Comparison of ENCODE assay signal across 8 cellular contexts in genomic region chr7:100546129-100546867, GRCh38. TPM values are rescaled to one million over a fixed set of nuclear protein-coding genes. Genes with fewer than 3 reads are reported as not detected.
DNase-seq lines count a peak whose midpoint lies in the region; ATAC-seq and TF ChIP-seq lines count a peak whose summit lies in the region.

No MANE protein-coding gene starts in this region.

- TF ChIP-seq CTCF in dorsolateral prefrontal cortex (IDR thresholded peaks at IDR 0.05 in 54 of 56, conservative IDR thresholded peaks at IDR 0.05 in 2 of 56; ENCODE audit: low read depth in 1 of 56, partially characterized antibody in 56 of 56): no peak
- TF ChIP-seq CTCF in omental fat pad (IDR thresholded peaks at IDR 0.05): no peak

- intact Hi-C loops in dorsolateral prefrontal cortex (cut with DNase I): no loop called here

- peak; percentile 33 for ATAC-seq in omental fat pad (ENCODE audit: low FRiP score)

- H3K4me3 ChIP-seq in dorsolateral prefrontal cortex: peak overlapping the region in 20 of 59 donors; percentile 1 to 33 (median 15)
- no peak overlapping the region for H3K4me3 ChIP-seq in HAP-1

- in situ Hi-C loops in HAP-1 (cut with MboI; ENCODE audit: low sequenced_read_pairs): no loop called here

- peak overlapping the region; percentile 18 to 95 (median 85) for H3K27ac ChIP-seq in dorsolateral prefrontal cortex

- peaks cover 8% of the 10 kb centered on the region for H3K36me3 ChIP-seq in HAP-1 (replicated peaks)

- no peaks in the 10 kb centered on the region for H3K27me3 ChIP-seq in dorsolateral prefrontal cortex
- H3K27me3 ChIP-seq in HAP-1 (ENCODE audit: low read depth): no peaks in the 10 kb centered on the region

- peaks cover 15% of the 10 kb centered on the region for H3K4me1 ChIP-seq in HAP-1

- no peaks in the 10 kb centered on the region for H3K9me3 ChIP-seq in HAP-1

- DNase-seq in NCI-H1417 (lab: John Stamatoyannopoulos, UW): peak in 2 of 3 experiments; percentile 72 to 85
- DNase-seq in NCI-H1417 treated with DMSO at 0.1 percent for 48 hours (lab: John Stamatoyannopoulos, UW): no peak
- DNase-seq in NCI-H2081 treated with DMSO at 0.1 percent for 48 hours (lab: John Stamatoyannopoulos, UW): peak; percentile 36
- no peak for DNase-seq in dorsolateral prefrontal cortex
- DNase-seq in omental fat pad (ENCODE audit: low spot score): no peak
- DNase-seq in HAP-1 (ENCODE audit: low spot score in 2 of 2): no peak
- no peak for DNase-seq in NCI-H1436 (lab: John Stamatoyannopoulos, UW)
- DNase-seq in OCI-M1 (lab: John Stamatoyannopoulos, UW): no peak

RNA-seq across cellular contexts. Expression of gene AGFG2, which starts 7.3 kb away (rescaled TPM):
- total RNA-seq in dorsolateral prefrontal cortex (100 to 1,000 TPM in 1 of 120 experiments, 10 to 100 TPM in 119; 26.9 to 118 (median 44.7) TPM), omental fat pad (10 to 100 TPM; 10.6 to 45.0 (median 21.3) TPM)

RNA-seq across cellular contexts. Expression of gene SAP25, which starts 27.4 kb away (rescaled TPM):
- total RNA-seq in dorsolateral prefrontal cortex (10 to 100 TPM in 9 of 120 experiments, 1 to 10 TPM in 107, under 1 TPM in 1, not detected in 3; 0.63 to 14.5 (median 4.3) TPM), omental fat pad (1 to 10 TPM in 3 of 4 donors, not detected in 1; 1.1 to 4.7 (median 1.7) TPM)

RNA-seq across cellular contexts. Expression of gene LRCH4, which starts 39.6 kb away (rescaled TPM):
- total RNA-seq in dorsolateral prefrontal cortex (10 to 100 TPM; 29.1 to 86.0 (median 48.3) TPM), omental fat pad (100 to 1,000 TPM in 1 of 4 donors, 10 to 100 TPM in 3; 51.8 to 108 (median 55.7) TPM)

RNA-seq across cellular contexts. Expression of gene FBXO24, which starts 39.8 kb away (rescaled TPM):
- total RNA-seq in dorsolateral prefrontal cortex (1 to 10 TPM in 64 of 120 experiments, under 1 TPM in 49, not detected in 7; 0.23 to 3.2 (median 1.1) TPM), omental fat pad (under 1 TPM in 1 of 4 donors, not detected in 3; 0.36 TPM)

RNA-seq across cellular contexts. Expression of gene PCOLCE, which starts 55.9 kb away (rescaled TPM):
- total RNA-seq in dorsolateral prefrontal cortex: 10 to 100 TPM in 38 of 120 experiments, 1 to 10 TPM in 82; 2.5 to 20.4 (median 7.2) TPM
- total RNA-seq in omental fat pad: 10 to 100 TPM; 20.6 to 87.2 (median 40.5) TPM

Comparison
In these comparisons a context has a peak if more than half of its experiments do, and no peak if none do; other contexts are left out.
1. DNase-seq: peak in NCI-H1417 (2 of 3) and NCI-H2081 treated with DMSO at 0.1 percent for 48 hours (single experiment); none in NCI-H1417 treated with DMSO at 0.1 percent for 48 hours (single experiment), dorsolateral prefrontal cortex (0 of 10), omental fat pad (single experiment), HAP-1 (0 of 2), NCI-H1436 (single experiment) and OCI-M1 (single experiment).